8 cellular contexts compared by ENCODE assay signal in the genomic region with DNA sequence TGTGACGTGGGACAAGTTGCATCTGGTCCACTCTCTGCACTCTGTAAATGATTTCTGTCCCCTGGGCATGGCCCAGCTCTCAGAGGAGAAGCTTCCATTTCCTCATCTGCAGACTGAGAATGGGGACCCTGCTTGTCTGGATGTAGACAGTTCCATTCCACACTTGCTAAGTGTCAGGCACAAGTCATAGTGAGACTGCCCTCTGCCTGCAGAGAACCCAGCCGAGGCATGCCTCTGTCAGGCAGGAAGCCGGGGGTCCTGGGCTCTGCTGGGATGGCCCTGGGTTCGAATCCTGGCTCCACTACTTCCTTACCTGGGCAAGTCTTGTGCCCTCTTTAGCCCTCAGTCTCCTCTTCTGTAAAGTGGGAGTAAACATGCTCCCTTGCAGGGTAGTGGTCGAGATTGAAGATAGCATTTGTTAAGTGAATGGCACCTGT. TPM values are rescaled to one million over a fixed set of nuclear protein-coding genes. Genes with fewer than 3 reads are reported as not detected.
DNase-seq lines count a peak whose midpoint lies in the region; ATAC-seq and TF ChIP-seq lines count a peak whose summit lies in the region.

No MANE protein-coding gene starts in this region.

- H3K9ac ChIP-seq in fibroblast of lung (ENCODE audit: insufficient read depth, low read length) (peak overlapping the region; percentile 6), stomach smooth muscle (ENCODE audit: low read length in 2 of 2) (peak overlapping the region; percentile 60 to 78)

- H3K4me1 ChIP-seq in SJSA1 (replicated peaks) (peaks cover 35% of the 10 kb centered on the region), fibroblast of lung (ENCODE audit: control insufficient read depth, extremely low read depth, insufficient read depth, low read length) (peaks cover 31% of the 10 kb centered on the region), stomach smooth muscle (ENCODE audit: control insufficient read depth, insufficient read depth, low read length) (peaks cover 59% of the 10 kb centered on the region)

- peaks cover 2% of the 10 kb centered on the region for H3K36me3 Mint-ChIP-seq in progenitor cell of endocrine pancreas (ENCODE audit: insufficient read depth)

- H2AFZ ChIP-seq in fibroblast of lung (ENCODE audit: low read length) = no peak overlapping the region

- no peak overlapping the region for H3K4me3 ChIP-seq in SJSA1
- peak overlapping the region in 3 of 4 experiments; percentile 26 to 99 (median 33) for H3K4me3 ChIP-seq in fibroblast of lung (replicated peaks in 1 of 4; ENCODE audit: control extremely low read depth in 1 of 4, insufficient read depth in 1 of 4, low read depth in 3 of 4, low read length in 4 of 4)
- peak overlapping the region; percentile 31 to 92 for H3K4me3 ChIP-seq in stomach smooth muscle (ENCODE audit: low read length in 2 of 2)

- no peaks in the 10 kb centered on the region for H3K27me3 ChIP-seq in SJSA1 (replicated peaks)
- H3K27me3 ChIP-seq in fibroblast of lung (ENCODE audit: control insufficient read depth, insufficient read depth, low read length) = no peaks in the 10 kb centered on the region
- H3K27me3 ChIP-seq in stomach smooth muscle (ENCODE audit: control insufficient read depth in 1 of 2, insufficient read depth in 2 of 2, low read length in 2 of 2) = peaks cover 0 to 3% of the 10 kb centered on the region in 2 donors

- H3K27me3 Mint-ChIP-seq in progenitor cell of endocrine pancreas = peaks cover under 1% of the 10 kb centered on the region

- H3K27ac Mint-ChIP-seq in progenitor cell of endocrine pancreas = no peak overlapping the region

- peaks cover 87% of the 10 kb centered on the region for H3K79me2 ChIP-seq in fibroblast of lung (ENCODE audit: control insufficient read depth, insufficient read depth, low read length)

- no peaks in the 10 kb centered on the region for H3K9me3 ChIP-seq in SJSA1 (replicated peaks)
- no peaks in the 10 kb centered on the region for H3K9me3 ChIP-seq in fibroblast of lung (ENCODE audit: control insufficient read depth, insufficient read depth, low read depth, low read length)
- no peaks in the 10 kb centered on the region for H3K9me3 ChIP-seq in stomach smooth muscle (ENCODE audit: control insufficient read depth in 2 of 2, low read length in 2 of 2)

- no peak overlapping the region for H3K4me3 Mint-ChIP-seq in progenitor cell of endocrine pancreas (ENCODE audit: low read depth)

- ATAC-seq in GM21423 (IDR thresholded peaks at IDR 0.05; ENCODE audit: unreplicated experiment) = peak; percentile 8
- ATAC-seq in activated CD4-positive, CD25-positive, alpha-beta regulatory T cell treated with anti-CD3 and anti-CD28 coated beads, Interleukin-2, amount 50 U/mL, for 24 hours = no peak
- no peak for ATAC-seq in HG02884 (IDR thresholded peaks at IDR 0.05; ENCODE audit: unreplicated experiment)

- peak overlapping the region; percentile 49 for H3K4me2 ChIP-seq in fibroblast of lung (ENCODE audit: extremely low read depth, insufficient read depth, low read length)

- H3K27ac ChIP-seq in SJSA1 (peak overlapping the region; percentile 86), fibroblast of lung (ENCODE audit: insufficient read depth, low read length) (peak overlapping the region; percentile 96), stomach smooth muscle (ENCODE audit: low read length) (peak overlapping the region; percentile 93)

- H3K4me1 Mint-ChIP-seq in progenitor cell of endocrine pancreas (ENCODE audit: low read depth) = peaks cover 16% of the 10 kb centered on the region

- peaks cover 3% of the 10 kb centered on the region for H3K9me3 Mint-ChIP-seq in progenitor cell of endocrine pancreas (ENCODE audit: low read depth)

- no peak for TF ChIP-seq CTCF in fibroblast of lung (conservative IDR thresholded peaks at IDR 0.05 in 1 of 2, IDR thresholded peaks at IDR 0.05 in 1 of 2; ENCODE audit: low read depth in 1 of 2, low read length in 2 of 2)
- TF ChIP-seq CTCF in progenitor cell of endocrine pancreas (IDR thresholded peaks at IDR 0.05; ENCODE audit: unreplicated experiment) = no peak

- peaks cover 40% of the 10 kb centered on the region for H3K36me3 ChIP-seq in SJSA1
- H3K36me3 ChIP-seq in fibroblast of lung (ENCODE audit: control insufficient read depth, insufficient read depth, low read length) = peaks cover 14% of the 10 kb centered on the region
- peaks cover 5 to 13% of the 10 kb centered on the region in 2 donors for H3K36me3 ChIP-seq in stomach smooth muscle (ENCODE audit: control insufficient read depth in 2 of 2, insufficient read depth in 2 of 2, low read length in 2 of 2)

- H4K20me1 ChIP-seq in fibroblast of lung (ENCODE audit: control insufficient read depth, extremely low read depth, insufficient read depth, low read length) = peaks cover 3% of the 10 kb centered on the region

- DNase-seq in EL (peak; percentile 29), SJSA1 (ENCODE audit: low read depth in 1 of 2, low spot score in 2 of 2) (no peak), fibroblast of lung (ENCODE audit: low read depth in 2 of 2) (no peak), progenitor cell of endocrine pancreas (ENCODE audit: low spot score, unreplicated experiment) (no peak)

RNA-seq across cellular contexts. Expression of a gene that starts 4.1 kb away (rescaled TPM):
- total RNA-seq in SJSA1 (2014; rRNA removed; shearing (Covaris generic)) = 14.7 and 21.1 TPM in 2 replicates
- total RNA-seq in fibroblast of lung = 9.5 and 23.8 TPM in 2 replicates
- polyA plus RNA-seq in fibroblast of lung = 72.0 and 80.9 TPM in 2 replicates
- 104 and 112 TPM in 2 replicates for polyA plus RNA-seq in fibroblast of lung (2012)
- polyA minus RNA-seq in fibroblast of lung (ENCODE audit: low replicate concordance) = 207 and 219 TPM in 2 replicates
- total RNA-seq in progenitor cell of endocrine pancreas = 24.7 and 26.2 TPM in 2 replicates

RNA-seq across cellular contexts. Expression of a gene that starts 35.4 kb away (rescaled TPM):
- total RNA-seq in SJSA1 (2014; rRNA removed; shearing (Covaris generic)) = 0.22 and 1.7 TPM in 2 replicates
- total RNA-seq in fibroblast of lung = 3.9 and 9.2 TPM in 2 replicates
- polyA plus RNA-seq in fibroblast of lung = 1.8 and 5.6 TPM in 2 replicates
- 2.7 and 9.6 TPM in 2 replicates for polyA plus RNA-seq in fibroblast of lung (2012)
- polyA minus RNA-seq in fibroblast of lung (ENCODE audit: low replicate concordance) = 4.4 and 14.5 TPM in 2 replicates
- 13.5 TPM in 2 replicates for total RNA-seq in progenitor cell of endocrine pancreas
